16 cellular contexts compared by ENCODE assay signal in the genomic region with DNA sequence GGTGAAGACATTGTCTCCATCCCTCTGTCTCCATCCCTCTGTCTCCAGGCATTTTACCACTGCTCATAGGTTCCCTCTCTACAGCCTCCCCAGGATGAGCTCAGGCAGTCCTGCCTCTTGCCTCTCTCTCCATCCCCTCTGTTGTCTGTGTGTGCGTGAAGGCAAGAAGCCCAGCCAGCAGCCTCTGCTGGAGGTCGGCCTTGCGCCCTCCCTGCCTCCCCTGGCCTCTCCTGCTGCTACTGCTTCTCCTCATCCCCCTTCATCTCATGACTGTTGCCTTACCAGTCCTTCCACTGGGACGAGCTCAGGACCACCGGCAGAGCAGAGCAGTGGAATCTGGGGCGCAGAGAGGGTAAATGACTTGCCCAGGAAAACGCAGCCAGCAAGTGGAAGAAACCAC. TPM values are rescaled to one million over a fixed set of nuclear protein-coding genes. Genes with fewer than 3 reads are reported as not detected.
"Had no signal": no experiment of that assay in that cellular context is flagged by ENCODE, and none has a peak within 500 bp of the region (broad histone marks: within the 10 kb centered on the region; RNA-seq: fewer than 3 reads in every experiment).

No MANE protein-coding gene starts in this region.

- H3K27me3 Mint-ChIP-seq: activated CD4-positive, alpha-beta memory T cell treated with anti-CD3 and anti-CD28 coated beads for 36 hours; activated naive CD8-positive, alpha-beta T cell treated with anti-CD3 and anti-CD28 coated beads for 36 hours had no signal

- H3K36me3 Mint-ChIP-seq: activated CD4-positive, alpha-beta memory T cell treated with anti-CD3 and anti-CD28 coated beads for 36 hours; activated naive CD8-positive, alpha-beta T cell treated with anti-CD3 and anti-CD28 coated beads for 36 hours had no signal

- H3K9me3 ChIP-seq: breast epithelium, gastrocnemius medialis, heart right ventricle, ovary, thyroid gland, vagina had no signal

- H3K27ac ChIP-seq: gastrocnemius medialis, heart right ventricle, ovary, vagina, VCaP had no signal

- DNase-seq: activated CD4-positive, alpha-beta memory T cell treated with anti-CD3 and anti-CD28 coated beads for 36 hours; activated gamma-delta T cell treated with Interleukin-2 at 50 U/mL for 16 hours; activated naive CD8-positive, alpha-beta T cell treated with anti-CD3 and anti-CD28 coated beads for 36 hours; activated T-cell treated with anti-CD3 and anti-CD28 coated beads, Interleukin-2, amount 50 U/mL, for 72 hours; anterior cingulate cortex; gastrocnemius medialis; heart right ventricle; left ventricle myocardium superior; nephron progenitor cell; ovary; small intestine; thyroid gland had no signal

- H3K27me3 ChIP-seq: breast epithelium, gastrocnemius medialis, heart right ventricle, ovary, thyroid gland, vagina had no signal

- H3K9me3 Mint-ChIP-seq: activated CD4-positive, alpha-beta memory T cell treated with anti-CD3 and anti-CD28 coated beads for 36 hours; activated naive CD8-positive, alpha-beta T cell treated with anti-CD3 and anti-CD28 coated beads for 36 hours; activated T-cell treated with anti-CD3 and anti-CD28 coated beads, Interleukin-2, amount 50 U/mL, for 72 hours; nephron progenitor cell had no signal

- H3K36me3 ChIP-seq: breast epithelium, gastrocnemius medialis, heart right ventricle, ovary, thyroid gland, vagina had no signal

- H3K4me3 Mint-ChIP-seq: activated CD4-positive, alpha-beta memory T cell treated with anti-CD3 and anti-CD28 coated beads for 36 hours; activated naive CD8-positive, alpha-beta T cell treated with anti-CD3 and anti-CD28 coated beads for 36 hours; activated T-cell treated with anti-CD3 and anti-CD28 coated beads, Interleukin-2, amount 50 U/mL, for 72 hours; nephron progenitor cell had no signal

- H3K4me3 ChIP-seq: breast epithelium, gastrocnemius medialis, heart right ventricle, ovary, thyroid gland, vagina had no signal

- H3K27ac Mint-ChIP-seq: activated CD4-positive, alpha-beta memory T cell treated with anti-CD3 and anti-CD28 coated beads for 36 hours; activated naive CD8-positive, alpha-beta T cell treated with anti-CD3 and anti-CD28 coated beads for 36 hours; activated T-cell treated with anti-CD3 and anti-CD28 coated beads, Interleukin-2, amount 50 U/mL, for 72 hours; nephron progenitor cell had no signal

RNA-seq across cellular contexts. Expression of gene KRT80, which starts 3.2 kb away (rescaled TPM):
- total RNA-seq: activated CD4-positive, alpha-beta memory T cell treated with anti-CD3 and anti-CD28 coated beads for 36 hours; activated naive CD8-positive, alpha-beta T cell treated with anti-CD3 and anti-CD28 coated beads for 36 hours; activated T-cell treated with anti-CD3 and anti-CD28 coated beads, Interleukin-2, amount 50 U/mL, for 72 hours; left ventricle myocardium superior; mesenteric fat pad had no signal
